Comparison of ENCODE assay signal across 1 cellular context in genomic region chr17:32684087-32684828, GRCh38.
TF ChIP-seq lines count a peak whose summit lies in the region.

No MANE protein-coding gene starts in this region.

TF ChIP-seq in GM23338, 12 proteins besides CTCF, POLR2A, EP300 and RAD21:
- TF ChIP-seq ZNF462 (CRISPR knock-in tag; IDR thresholded peaks at IDR 0.05) (no peak), REST (IDR thresholded peaks at IDR 0.05; ENCODE audit: unreplicated experiment) (no peak), EZH2phosphoT487 (IDR thresholded peaks at IDR 0.05; ENCODE audit: unreplicated experiment) (no peak), STAT1 (IDR thresholded peaks at IDR 0.05; ENCODE audit: unreplicated experiment) (no peak), JUNB (IDR thresholded peaks at IDR 0.05; ENCODE audit: unreplicated experiment) (no peak), ZNF331 (CRISPR knock-in tag; IDR thresholded peaks at IDR 0.05; ENCODE audit: low read depth) (no peak), POLR2AphosphoS5 (IDR thresholded peaks at IDR 0.05; ENCODE audit: low read depth) (no peak)
